ENCODE assay signal across 10 cellular contexts in the genomic region with DNA sequence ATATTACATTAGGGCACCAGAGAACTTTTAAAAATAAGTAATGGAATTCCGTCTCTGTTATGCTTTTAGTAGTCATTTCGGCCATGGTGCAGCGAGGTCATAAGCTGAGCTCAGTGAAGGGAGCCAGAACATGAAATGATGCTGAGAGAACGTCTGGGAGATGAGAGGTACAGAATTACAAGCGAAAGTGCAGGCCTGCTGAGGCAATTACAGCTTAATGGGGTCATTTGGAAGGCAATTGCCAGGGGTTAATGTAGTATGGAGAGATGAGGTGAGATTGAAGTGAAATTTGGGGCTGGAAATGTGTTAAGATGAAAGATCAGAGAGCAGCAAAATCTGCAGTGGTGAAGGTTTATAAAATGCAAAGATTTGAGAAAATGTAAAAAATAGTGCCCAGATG.
DNase-seq lines count a peak whose midpoint lies in the region; ATAC-seq lines count a peak whose summit lies in the region.
"Had no signal": no experiment of that assay in that cellular context is flagged by ENCODE, and none has a peak within 500 bp of the region (broad histone marks: within the 10 kb centered on the region; RNA-seq: fewer than 3 reads in every experiment).

No MANE protein-coding gene starts in this region.

- DNase-seq in EH (ENCODE audit: low read depth) = peak; percentile 56
- peak; percentile 18 for DNase-seq in NCI-H146 treated with DMSO at 0.1 percent for 48 hours (lab: John Stamatoyannopoulos, UW; ENCODE audit: unreplicated experiment)
- peak; percentile 32 for DNase-seq in astrocyte of the hippocampus (ENCODE audit: low read depth, low spot score)
- DNase-seq in left kidney (ENCODE audit: low read depth, low spot score) = peak; percentile 80
- DNase-seq in superior temporal gyrus (ENCODE audit: extremely low spot score) = no peak
- DNase-seq in T-helper 1 cell = no peak
- DNase-seq: aorta, PC-3 had no signal

- no peak for ATAC-seq in HG02970 (IDR thresholded peaks at IDR 0.05; ENCODE audit: low FRiP score, unreplicated experiment)
- ATAC-seq in HG03097 (IDR thresholded peaks at IDR 0.05; ENCODE audit: low FRiP score, unreplicated experiment) = no peak
- ATAC-seq: PC-3 had no signal

Comparison
In these comparisons a context has a peak if more than half of its experiments do, and no peak if none do; other contexts are left out.
1. DNase-seq: peak in EH (single experiment), NCI-H146 treated with DMSO at 0.1 percent for 48 hours (single experiment), astrocyte of the hippocampus (single experiment) and left kidney (single experiment); none in superior temporal gyrus (single experiment) and T-helper 1 cell (0 of 5).